In the genomic region with DNA sequence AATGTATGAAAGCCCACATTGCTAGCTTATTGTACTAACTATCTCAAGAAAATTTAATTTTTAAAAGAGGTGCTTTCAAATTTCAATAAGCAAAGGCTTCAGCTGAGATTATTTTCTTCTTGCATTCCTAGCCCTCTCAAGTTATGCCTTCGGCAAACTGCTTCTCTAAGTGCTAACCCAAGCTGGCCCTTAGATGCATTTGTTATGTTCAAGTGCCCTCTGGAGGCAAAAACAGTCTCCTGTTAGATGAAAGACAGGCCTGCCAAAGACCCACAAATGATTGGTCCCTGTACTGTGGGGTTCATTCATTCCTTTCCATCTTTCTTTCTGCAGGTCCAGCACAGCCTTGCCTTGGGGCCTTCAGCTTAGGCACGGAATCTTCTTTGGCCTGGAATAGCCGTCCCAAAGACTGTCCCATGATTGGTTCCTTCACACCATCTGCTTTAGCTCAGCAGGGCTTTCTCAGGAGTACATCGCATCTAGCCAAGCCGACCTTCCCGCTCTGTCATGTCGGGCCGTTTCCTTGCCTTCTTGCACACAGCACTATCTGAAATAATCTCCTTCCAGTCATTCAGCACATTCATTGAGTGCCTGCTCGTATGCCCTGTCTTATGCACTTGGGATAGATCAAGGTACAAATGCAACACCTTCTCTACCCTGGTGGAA, we compare ENCODE assay signal across 9 cellular contexts. TPM values are rescaled to one million over a fixed set of nuclear protein-coding genes. Genes with fewer than 3 reads are reported as not detected.
DNase-seq lines count a peak whose midpoint lies in the region; ATAC-seq, FAIRE-seq and TF ChIP-seq lines count a peak whose summit lies in the region.
"Had no signal": no experiment of that assay in that cellular context is flagged by ENCODE, and none has a peak within 500 bp of the region (broad histone marks: within the 10 kb centered on the region; RNA-seq: fewer than 3 reads in every experiment).

No MANE protein-coding gene starts in this region.

- no peak overlapping the region for H3K18ac ChIP-seq in H1 (ENCODE audit: extremely low read depth, low read length)

- TF ChIP-seq CTCF in H1 (IDR thresholded peaks at IDR 0.05; ENCODE audit: control extremely low read depth in 1 of 3, insufficient read depth in 1 of 3, low read depth in 1 of 3, low read length in 3 of 3), result peak in 2 of 3 experiments; percentile 34 to 38; a peak in 2 of 4 replicates
- TF ChIP-seq CTCF in nephron (IDR thresholded peaks at IDR 0.05; ENCODE audit: unreplicated experiment in 3 of 3), result peak; percentile 20 to 42 (median 30)

- H3K36me3 Mint-ChIP-seq in activated CD8-positive, alpha-beta memory T cell treated with anti-CD3 and anti-CD28 coated beads, Interleukin-2, amount 10 ng/mL, durations not matched to agents 7 days and 5 days, result peaks cover 5% of the 10 kb centered on the region
- H3K36me3 Mint-ChIP-seq in nephron (ENCODE audit: low read depth), result no peaks in the 10 kb centered on the region

- H3K9ac ChIP-seq in SK-N-MC (ENCODE audit: insufficient read length), result peak overlapping the region; percentile 3
- no peak overlapping the region for H3K9ac ChIP-seq in H1 (replicated peaks in 1 of 4; ENCODE audit: extremely low read depth in 1 of 4, low read depth in 3 of 4, low read length in 3 of 4)

- H3K4ac ChIP-seq in H1 (replicated peaks; ENCODE audit: insufficient read length, low read depth, low read length), result no peak overlapping the region

- no peak overlapping the region for H3K23ac ChIP-seq in H1 (ENCODE audit: insufficient read length)

- POLR2A ChIA-PET in H1 (lab: Charles Lee; ENCODE audit: partially characterized antibody), result no interaction called here

- H3K9me3 Mint-ChIP-seq in activated CD8-positive, alpha-beta memory T cell treated with anti-CD3 and anti-CD28 coated beads, Interleukin-2, amount 10 ng/mL, durations not matched to agents 7 days and 5 days (ENCODE audit: low read depth), result peaks cover 2% of the 10 kb centered on the region
- peaks cover 12% of the 10 kb centered on the region for H3K9me3 Mint-ChIP-seq in nephron

- FAIRE-seq in H1 (lab: Jason Lieb, UNC), result peak; percentile 57

- no peak overlapping the region for H4K91ac ChIP-seq in H1 (replicated peaks; ENCODE audit: insufficient read length, low read length)

- H3K79me2 ChIP-seq in H1 (ENCODE audit: control insufficient read depth in 1 of 2, insufficient read depth in 2 of 2, low read length in 2 of 2), result no peaks in the 10 kb centered on the region

- H3K4me1 Mint-ChIP-seq in activated CD8-positive, alpha-beta memory T cell treated with anti-CD3 and anti-CD28 coated beads, Interleukin-2, amount 10 ng/mL, durations not matched to agents 7 days and 5 days, result peaks cover 21% of the 10 kb centered on the region
- H3K4me1 Mint-ChIP-seq in nephron, result no peaks in the 10 kb centered on the region

- H3K27ac ChIP-seq in SK-N-MC (peak overlapping the region; percentile 89), H1 (ENCODE audit: low read depth, low read length) (no peak overlapping the region)

- peak; percentile 59 for ATAC-seq in activated CD8-positive, alpha-beta memory T cell treated with anti-CD3 and anti-CD28 coated beads, Interleukin-2, amount 10 ng/mL, durations not matched to agents 7 days and 5 days
- ATAC-seq in GM21526 (IDR thresholded peaks at IDR 0.05; ENCODE audit: low FRiP score, unreplicated experiment), result peak; percentile 57
- ATAC-seq in HG03575 (IDR thresholded peaks at IDR 0.05; ENCODE audit: extremely low read depth, insufficient number of reproducible peaks, low FRiP score, unreplicated experiment), result peak; percentile 53

- no peak overlapping the region for H4K5ac ChIP-seq in H1 (ENCODE audit: insufficient read length, low read depth, low read length)

- H2BK15ac ChIP-seq in H1 (ENCODE audit: low read length), result no peak overlapping the region

- no peak overlapping the region for H2BK120ac ChIP-seq in H1 (replicated peaks; ENCODE audit: low read depth, low read length)

- no peaks in the 10 kb centered on the region for H3K27me3 ChIP-seq in H1 (replicated peaks in 1 of 4; ENCODE audit: control insufficient read depth in 3 of 4, extremely low read depth in 1 of 4, insufficient read depth in 3 of 4, low read length in 3 of 4)

- DNase-seq in activated CD8-positive, alpha-beta memory T cell treated with anti-CD3 and anti-CD28 coated beads, Interleukin-2, amount 10 ng/mL, durations not matched to agents 7 days and 5 days, result peak; percentile 54
- no peak for DNase-seq in activated CD8-positive, alpha-beta memory T cell treated with anti-CD3 and anti-CD28 coated beads for 24 hours
- peak; percentile 35 for DNase-seq in SK-N-MC (ENCODE audit: low read depth, low spot score)
- DNase-seq in H1 (ENCODE audit: low read depth in 1 of 2, low spot score in 2 of 2), result no peak
- no peak for DNase-seq in posterior vena cava (ENCODE audit: low spot score)

- H3K9me3 ChIP-seq in SK-N-MC (ENCODE audit: low read depth, low read length) (no peaks in the 10 kb centered on the region), H1 (ENCODE audit: insufficient read depth in 2 of 2, low read depth in 1 of 2, low read length in 1 of 2) (peaks cover 13% of the 10 kb centered on the region in 2 experiments; a peak in 3 of 4 replicates)

- H2AFZ ChIP-seq in H1 (ENCODE audit: low read length), result no peak overlapping the region

- no peak overlapping the region for H3K14ac ChIP-seq in H1 (ENCODE audit: insufficient read length)

- H3K4me2 ChIP-seq in H1 (ENCODE audit: insufficient read depth in 1 of 2, low read depth in 2 of 2, low read length in 2 of 2), result no peak overlapping the region

- TF ChIP-seq POLR2A in H1 (IDR thresholded peaks at IDR 0.05; ENCODE audit: control extremely low read depth in 1 of 2, low read depth in 2 of 2, low read length in 2 of 2), result no peak

- CTCF ChIA-PET in activated CD8-positive, alpha-beta memory T cell treated with anti-CD3 and anti-CD28 coated beads, Interleukin-2, amount 10 ng/mL, durations not matched to agents 7 days and 5 days (lab: Charles Lee), result interaction anchor here (0.9 to 1.5 kb wide), 5 partner anchors 8 to 46 kb away, joined by 3 to 4 read pairs (median 4); no protein-coding TSS in a partner anchor
- CTCF ChIA-PET in H1 (lab: Charles Lee; ENCODE audit: partially characterized antibody), result interaction anchor here (1.0 kb wide), 1 partner anchor 39 kb away, joined by 4 read pairs; no protein-coding TSS in a partner anchor

- peak overlapping the region; percentile 86 for H3K27ac Mint-ChIP-seq in activated CD8-positive, alpha-beta memory T cell treated with anti-CD3 and anti-CD28 coated beads, Interleukin-2, amount 10 ng/mL, durations not matched to agents 7 days and 5 days
- no peak overlapping the region for H3K27ac Mint-ChIP-seq in nephron

- TF ChIP-seq RAD21 in H1 (IDR thresholded peaks at IDR 0.05 in 1 of 2, conservative IDR thresholded peaks at IDR 0.05 in 1 of 2; ENCODE audit: low read depth in 2 of 2, low read length in 2 of 2), result peak; percentile 62 to 63

- H3K4me3 Mint-ChIP-seq in activated CD8-positive, alpha-beta memory T cell treated with anti-CD3 and anti-CD28 coated beads, Interleukin-2, amount 10 ng/mL, durations not matched to agents 7 days and 5 days, result peak overlapping the region; percentile 71
- H3K4me3 Mint-ChIP-seq in nephron, result no peak overlapping the region

- H3K4me3 ChIP-seq in SK-N-MC, result peak overlapping the region; percentile 76
- no peak overlapping the region for H3K4me3 ChIP-seq in H1 (ENCODE audit: extremely low read depth in 1 of 4, insufficient read depth in 2 of 4, low read depth in 3 of 4, low read length in 4 of 4)

- H2BK12ac ChIP-seq in H1 (ENCODE audit: low read depth, low read length), result no peak overlapping the region

- H3K36me3 ChIP-seq in SK-N-MC (ENCODE audit: insufficient read depth, low read length) (no peaks in the 10 kb centered on the region), H1 (ENCODE audit: control insufficient read depth in 2 of 4, insufficient read depth in 4 of 4, low read length in 3 of 4) (no peaks in the 10 kb centered on the region)

- H3K23me2 ChIP-seq in H1 (ENCODE audit: low read depth, low read length), result no peaks in the 10 kb centered on the region

- no peak for TF ChIP-seq EP300 in H1 (IDR thresholded peaks at IDR 0.05; ENCODE audit: borderline replicate concordance in 1 of 2, low read depth in 2 of 2, low read length in 2 of 2)

- H3K4me1 ChIP-seq in H1 (replicated peaks in 1 of 4; ENCODE audit: control insufficient read depth in 3 of 4, insufficient read depth in 4 of 4, low read length in 3 of 4), result no peaks in the 10 kb centered on the region

- no peaks in the 10 kb centered on the region for H4K20me1 ChIP-seq in H1 (replicated peaks in 1 of 2; ENCODE audit: control insufficient read depth in 1 of 2, insufficient read depth in 2 of 2, low read length in 2 of 2)

- no peak overlapping the region for H3K56ac ChIP-seq in H1 (replicated peaks; ENCODE audit: insufficient read length, low read depth, low read length)

- H2BK20ac ChIP-seq in H1 (ENCODE audit: low read length), result no peak overlapping the region

- no peak overlapping the region for H2AK5ac ChIP-seq in H1 (ENCODE audit: low read depth, low read length)

- 75% methylated on average over 9 of the region's 9 CpGs; no CpG with 5 or more reads in 1 of the 2 experiments for WGBS in H1 (ENCODE audit: extremely low coverage in 1 of 2, insufficient coverage in 1 of 2, insufficient read length in 1 of 2, insufficient replicate concordance in 2 of 2, low coverage in 1 of 2, low lambda C conversion rate in 2 of 2, missing lambda C conversion rate in 1 of 2), 2 experiments

- no peak overlapping the region for H2BK5ac ChIP-seq in H1 (ENCODE audit: low read depth, low read length)

- no peaks in the 10 kb centered on the region for H3K79me1 ChIP-seq in H1 (ENCODE audit: low read depth, low read length)

- no peak overlapping the region for H4K8ac ChIP-seq in H1 (ENCODE audit: extremely low read depth, insufficient read depth, low read length)

- H3K27me3 Mint-ChIP-seq in activated CD8-positive, alpha-beta memory T cell treated with anti-CD3 and anti-CD28 coated beads, Interleukin-2, amount 10 ng/mL, durations not matched to agents 7 days and 5 days, result peaks cover 11% of the 10 kb centered on the region
- H3K27me3 Mint-ChIP-seq in nephron (ENCODE audit: low read depth), result peaks cover 9% of the 10 kb centered on the region

- intact Hi-C loops in posterior vena cava (cut with DNase I), result no loop called here

RNA-seq across cellular contexts. Expression of a gene that starts 26.4 kb away (rescaled TPM):
- total RNA-seq in activated CD8-positive, alpha-beta memory T cell treated with anti-CD3 and anti-CD28 coated beads, Interleukin-2, amount 10 ng/mL, durations not matched to agents 7 days and 5 days, result not detected
- total RNA-seq in H1 (2021; fragmentation: NEBNext Ultra II Directional; extraction: Animal tissue kit (Norgen Biotek cat#: 25700)), result not detected in 2 replicates
- not detected in 2 replicates for polyA plus RNA-seq in H1 (2011; rRNA removed)
- not detected for polyA plus RNA-seq in H1 (2011; cell fraction: cytosol; rRNA removed)
- polyA plus RNA-seq in H1 (2011; cell fraction: nucleus; rRNA removed), result not detected
- not detected in 4 replicates for polyA plus RNA-seq in H1 (2012, experiment 1 of 2)
- polyA plus RNA-seq in H1 (2012, experiment 2 of 2), result not detected
- 0.04 TPM for polyA plus RNA-seq in H1 (2013, experiment 1 of 2)
- polyA plus RNA-seq in H1 (2013, experiment 2 of 2), result not detected
- not detected in 2 replicates for polyA minus RNA-seq in H1 (2011; rRNA and poly(A)+ RNA removed)
- polyA minus RNA-seq in H1 (2011; cell fraction: cytosol; rRNA and poly(A)+ RNA removed), result not detected
- not detected for polyA minus RNA-seq in H1 (2011; cell fraction: nucleus; rRNA and poly(A)+ RNA removed)
- total RNA-seq in posterior vena cava, result under 1 TPM in 1 of 2 donors, not detected in 1; 0.19 TPM
- total RNA-seq: mononuclear cell had no signal

RNA-seq across cellular contexts. Expression of a gene that starts 45.7 kb away (rescaled TPM):
- 10 to 100 TPM; 39.4 to 41.5 TPM for total RNA-seq in activated CD8-positive, alpha-beta memory T cell treated with anti-CD3 and anti-CD28 coated beads, Interleukin-2, amount 10 ng/mL, durations not matched to agents 7 days and 5 days
- total RNA-seq in H1 (2021; fragmentation: NEBNext Ultra II Directional; extraction: Animal tissue kit (Norgen Biotek cat#: 25700)), result 18.0 and 20.5 TPM in 2 replicates
- 6.7 and 8.3 TPM in 2 replicates for polyA plus RNA-seq in H1 (2011; rRNA removed)
- polyA plus RNA-seq in H1 (2011; cell fraction: cytosol; rRNA removed), result 9.7 TPM
- 9.8 TPM for polyA plus RNA-seq in H1 (2011; cell fraction: nucleus; rRNA removed)
- polyA plus RNA-seq in H1 (2012, experiment 1 of 2), result 20.1 to 37.3 TPM (median 23.0 TPM) in 4 replicates
- polyA plus RNA-seq in H1 (2012, experiment 2 of 2), result 2.5 TPM
- 34.9 TPM for polyA plus RNA-seq in H1 (2013, experiment 1 of 2)
- polyA plus RNA-seq in H1 (2013, experiment 2 of 2), result 31.4 TPM
- 5.0 and 6.7 TPM in 2 replicates for polyA minus RNA-seq in H1 (2011; rRNA and poly(A)+ RNA removed)
- 5.6 TPM for polyA minus RNA-seq in H1 (2011; cell fraction: cytosol; rRNA and poly(A)+ RNA removed)
- polyA minus RNA-seq in H1 (2011; cell fraction: nucleus; rRNA and poly(A)+ RNA removed), result 6.7 TPM
- total RNA-seq in posterior vena cava, result 10 to 100 TPM; 28.0 to 30.1 TPM

Comparison
In these comparisons a context has a peak if more than half of its experiments do, and no peak if none do; other contexts are left out.
1. DNase-seq: peak in activated CD8-positive, alpha-beta memory T cell treated with anti-CD3 and anti-CD28 coated beads, Interleukin-2, amount 10 ng/mL, durations not matched to agents 7 days and 5 days (single experiment) and SK-N-MC (single experiment); none in activated CD8-positive, alpha-beta memory T cell treated with anti-CD3 and anti-CD28 coated beads for 24 hours (single experiment), H1 (0 of 2) and posterior vena cava (single experiment).
2. Peak in every context shown above with its lines, with median percentiles within 50 percentile points of each other: ATAC-seq.